ENCODE assay signal across 13 cellular contexts in genomic region chr6:42239333-42239732, GRCh38. TPM values are rescaled to one million over a fixed set of nuclear protein-coding genes. Genes with fewer than 3 reads are reported as not detected.
DNase-seq lines count a peak whose midpoint lies in the region; ATAC-seq and TF ChIP-seq lines count a peak whose summit lies in the region.
"Had no signal": no experiment of that assay in that cellular context is flagged by ENCODE, and none has a peak within 500 bp of the region (broad histone marks: within the 10 kb centered on the region; RNA-seq: fewer than 3 reads in every experiment).

No MANE protein-coding gene starts in this region.

- ATAC-seq in left ventricle myocardium superior (peak; percentile 47), right cardiac atrium (peak; percentile 24 to 30), HG02678 (IDR thresholded peaks at IDR 0.05; ENCODE audit: unreplicated experiment) (no peak), GM21619 (IDR thresholded peaks at IDR 0.05; ENCODE audit: unreplicated experiment) (no peak)

- TF ChIP-seq CTCF in left ventricle myocardium inferior (IDR thresholded peaks at IDR 0.05; ENCODE audit: borderline replicate concordance) (no peak), type B pancreatic cell (conservative IDR thresholded peaks at IDR 0.05) (no peak)

- peaks cover 36% of the 10 kb centered on the region for H3K36me3 Mint-ChIP-seq in type B pancreatic cell

- no peaks in the 10 kb centered on the region for H3K27me3 Mint-ChIP-seq in type B pancreatic cell

- H3K4me3 ChIP-seq in left ventricle myocardium inferior (no peak overlapping the region), right cardiac atrium (ENCODE audit: low read length) (no peak overlapping the region)
- H3K4me3 ChIP-seq: adrenal gland had no signal

- DNase-seq in left ventricle myocardium superior (no peak), left ventricle myocardium inferior (no peak), RPMI8226 (peak; percentile 55), right cardiac atrium (no peak), type B pancreatic cell (ENCODE audit: extremely low spot score, unreplicated experiment) (no peak), putamen (ENCODE audit: low spot score) (no peak)
- DNase-seq: activated CD4-positive, alpha-beta T cell treated with anti-CD3 and anti-CD28 coated beads, Interleukin-2, amount 50 U/mL, for 4 hours; glutamatergic neuron; stimulated activated CD4-positive, alpha-beta T cell treated with anti-CD3 and anti-CD28 coated beads, Interleukin-4, amount 100 ng/mL, for 24 hours had no signal

- 91% methylated on average over 5 of the region's 5 CpGs for WGBS in right cardiac atrium

- H3K4me1 Mint-ChIP-seq in type B pancreatic cell (ENCODE audit: unreplicated experiment) = no peaks in the 10 kb centered on the region

- intact Hi-C loops in left ventricle myocardium superior (cut with micrococcal nuclease) = no loop called here
- intact Hi-C loops in left ventricle myocardium inferior (cut with micrococcal nuclease) = no loop called here
- intact Hi-C loops in right cardiac atrium (cut with DNase I) = no loop called here

- H3K9me3 ChIP-seq in left ventricle myocardium inferior (replicated peaks) (no peaks in the 10 kb centered on the region), right cardiac atrium (ENCODE audit: control insufficient read depth, low read length) (no peaks in the 10 kb centered on the region)
- H3K9me3 ChIP-seq: adrenal gland had no signal

- no peak overlapping the region for H3K4me3 Mint-ChIP-seq in type B pancreatic cell

- H3K36me3 ChIP-seq in left ventricle myocardium inferior = peaks cover 23% of the 10 kb centered on the region

- no peaks in the 10 kb centered on the region for H3K27me3 ChIP-seq in left ventricle myocardium inferior (ENCODE audit: low read depth)
- H3K27me3 ChIP-seq in right cardiac atrium (ENCODE audit: control insufficient read depth, insufficient read depth) = no peaks in the 10 kb centered on the region
- H3K27me3 ChIP-seq: adrenal gland had no signal

- peak overlapping the region; percentile 76 for H3K27ac Mint-ChIP-seq in type B pancreatic cell

- H3K27ac ChIP-seq in left ventricle myocardium inferior (replicated peaks) = no peak overlapping the region
- H3K27ac ChIP-seq in right cardiac atrium (ENCODE audit: low read length) = no peak overlapping the region
- H3K27ac ChIP-seq: C4-2B had no signal

- peaks cover 10% of the 10 kb centered on the region for H3K4me1 ChIP-seq in left ventricle myocardium inferior
- H3K4me1 ChIP-seq in right cardiac atrium (ENCODE audit: control insufficient read depth, insufficient read depth, low read length) = no peaks in the 10 kb centered on the region

- no peaks in the 10 kb centered on the region for H3K9me3 Mint-ChIP-seq in type B pancreatic cell

RNA-seq across cellular contexts. Expression of gene MRPS10, which starts 21.7 kb away (rescaled TPM):
- total RNA-seq in left ventricle myocardium superior (63.0 TPM), left ventricle myocardium inferior (64.3 TPM), right cardiac atrium (10 to 100 TPM; 39.0 to 46.1 (median 42.0) TPM), type B pancreatic cell (ENCODE audit: low replicate concordance) (27.3 and 29.0 TPM in 2 replicates)
- 41.8 TPM for polyA plus RNA-seq in right cardiac atrium

RNA-seq across cellular contexts. Expression of gene GUCA1B, which starts 44.6 kb away (rescaled TPM):
- total RNA-seq in left ventricle myocardium superior (1.2 TPM), left ventricle myocardium inferior (1.1 TPM), right cardiac atrium (1 to 10 TPM; 1.0 to 2.5 (median 1.6) TPM), type B pancreatic cell (ENCODE audit: low replicate concordance) (0.67 and 1.1 TPM in 2 replicates)
- polyA plus RNA-seq in right cardiac atrium = 0.11 TPM

Comparison
In these comparisons a context has a peak if more than half of its experiments do, and no peak if none do; other contexts are left out.
1. ATAC-seq: peak in left ventricle myocardium superior (single experiment) and right cardiac atrium (2 of 2); none in HG02678 (single experiment) and GM21619 (single experiment).